In the genomic region with DNA sequence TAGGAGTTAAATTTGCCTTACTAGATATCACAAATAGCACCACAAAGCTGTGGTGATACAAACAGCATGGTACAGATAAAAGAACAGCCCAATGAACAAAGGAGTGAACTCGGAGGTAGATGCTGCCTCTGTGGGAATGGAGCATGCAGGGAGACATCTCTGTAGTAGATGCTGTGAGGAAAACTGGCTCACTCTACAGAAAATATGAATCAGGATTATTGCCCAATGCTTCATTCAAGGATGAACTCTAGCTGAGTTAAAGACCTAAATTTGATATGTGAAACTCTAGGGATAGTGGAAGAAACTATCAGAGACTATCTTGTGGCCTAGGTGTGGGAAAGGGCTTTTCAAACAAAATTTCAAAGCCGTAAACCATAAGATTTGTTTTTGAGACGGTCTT, we compare ENCODE assay signal across 1 cellular context.
TF ChIP-seq lines count a peak whose summit lies in the region.

No MANE protein-coding gene starts in this region.

TF ChIP-seq in H1, 55 proteins besides CTCF, POLR2A, EP300 and RAD21:
- TF ChIP-seq TEAD4 (IDR thresholded peaks at IDR 0.05; ENCODE audit: low read depth, low read length) (no peak), PHF8 (conservative IDR thresholded peaks at IDR 0.05; ENCODE audit: low read depth, low read length) (no peak), SP2 (IDR thresholded peaks at IDR 0.05; ENCODE audit: low read length) (no peak), TBP (IDR thresholded peaks at IDR 0.05; ENCODE audit: low read depth, low read length) (no peak), CHD1 (IDR thresholded peaks at IDR 0.05; ENCODE audit: low read depth, low read length) (no peak), HDAC2 (IDR thresholded peaks at IDR 0.05; ENCODE audit: borderline replicate concordance in 1 of 2, low read depth in 2 of 2, low read length in 2 of 2) (no peak), NANOG (IDR thresholded peaks at IDR 0.05; ENCODE audit: insufficient read depth, low read depth, low read length, poor library complexity, severe bottlenecking) (no peak), RNF2 (IDR thresholded peaks at IDR 0.05; ENCODE audit: borderline replicate concordance, low read depth, low read length, missing control alignments, poor library complexity, severe bottlenecking) (no peak), SIX5 (IDR thresholded peaks at IDR 0.05; ENCODE audit: low read depth, low read length) (no peak)
- TF ChIP-seq, protein P1, sequence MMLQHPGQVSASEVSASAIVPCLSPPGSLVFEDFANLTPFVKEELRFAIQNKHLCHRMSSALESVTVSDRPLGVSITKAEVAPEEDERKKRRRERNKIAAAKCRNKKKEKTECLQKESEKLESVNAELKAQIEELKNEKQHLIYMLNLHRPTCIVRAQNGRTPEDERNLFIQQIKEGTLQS (IDR thresholded peaks at IDR 0.05; ENCODE audit: insufficient read depth, low read depth, low read length), result no peak
- TF ChIP-seq, protein P2, sequence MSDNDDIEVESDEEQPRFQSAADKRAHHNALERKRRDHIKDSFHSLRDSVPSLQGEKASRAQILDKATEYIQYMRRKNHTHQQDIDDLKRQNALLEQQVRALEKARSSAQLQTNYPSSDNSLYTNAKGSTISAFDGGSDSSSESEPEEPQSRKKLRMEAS (IDR thresholded peaks at IDR 0.05), result no peak
TF ChIP-seq in H1: peak in this region for 0.
